In genomic region chr4:22911285-22911684, GRCh38 we compare ENCODE assay signal across 30 cellular contexts.
"Had no signal": no experiment of that assay in that cellular context is flagged by ENCODE, and none has a peak within 500 bp of the region (broad histone marks: within the 10 kb centered on the region; RNA-seq: fewer than 3 reads in every experiment).

No MANE protein-coding gene starts in this region.

- H3K4me3 ChIP-seq: adrenal gland, MG63, SJSA1 had no signal

- H3K27ac ChIP-seq: adrenal gland, SJSA1, VCaP had no signal

- DNase-seq: activated CD4-positive, alpha-beta memory T cell treated with anti-CD3 and anti-CD28 coated beads for 36 hours; activated CD4-positive, alpha-beta T cell treated with anti-CD3 and anti-CD28 coated beads, Interleukin-2, amount 10 ng/mL, durations not matched to agents 7 days and 5 days; activated CD4-positive, CD25-positive, alpha-beta regulatory T cell; activated gamma-delta T cell treated with Interleukin-2 at 50 U/mL for 16 hours; activated naive CD4-positive, alpha-beta T cell treated with anti-CD3 and anti-CD28 coated beads, Interleukin-2, amount 50 U/mL, for 16 hours; activated naive CD8-positive, alpha-beta T cell treated with anti-CD3 and anti-CD28 coated beads, Interleukin-2, amount 10 ng/mL, durations not matched to agents 7 days and 5 days; activated T-cell treated with anti-CD3 and anti-CD28 coated beads for 4 hours; activated T-cell treated with anti-CD3 and anti-CD28 coated beads, Interleukin-2, amount 50 U/mL, for 48 hours; adrenal gland; anterior cingulate cortex; cerebellar nuclear complex; MG63; NCI-H1092 treated with DMSO at 0.1 percent for 48 hours; NCI-H1417 treated with DMSO at 0.1 percent for 48 hours; NCI-H1694; NCI-H2029; NCI-H2107; NCI-H2171 treated with DMSO at 0.1 percent for 48 hours; NCI-H226; NCI-H526; NCI-H774; RPMI8226; SHP77; T-helper 17 cell; T1000 had no signal

- H3K27me3 ChIP-seq: adrenal gland, MG63, SJSA1 had no signal

- H3K36me3 ChIP-seq: adrenal gland, MG63, SJSA1 had no signal

- H3K4me1 ChIP-seq: adrenal gland, SJSA1 had no signal

- ATAC-seq: activated T-helper 17 cell treated with anti-CD3 and anti-CD28 coated beads, Interleukin-2, amount 50 U/mL, for 72 hours; Panc1; SK-N-SH treated with all-trans-retinoic acid at 6 μM for 48 hours; T-helper 17 cell had no signal

- H3K9me3 ChIP-seq: adrenal gland, MG63, SJSA1 had no signal
